21 cellular contexts compared by ENCODE assay signal in the genomic region with DNA sequence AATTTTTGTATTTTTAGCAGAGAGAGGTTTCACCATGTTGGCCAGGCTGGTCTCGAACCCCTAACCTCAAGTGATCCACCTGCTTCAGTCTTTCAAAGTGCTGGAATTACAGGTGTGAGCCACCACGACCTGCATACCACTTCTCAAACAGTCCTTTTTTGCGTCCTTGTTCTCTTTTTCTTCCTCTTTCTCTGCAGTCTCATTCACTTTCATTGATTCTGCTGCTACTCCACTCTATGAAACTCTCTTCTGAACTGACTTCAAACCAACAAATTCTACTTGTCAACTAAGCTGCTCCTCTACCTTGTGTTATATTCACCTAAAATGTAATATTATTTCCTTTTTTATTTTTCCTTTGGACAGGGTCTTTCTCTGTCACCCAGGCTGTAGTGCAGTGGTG. TPM values are rescaled to one million over a fixed set of nuclear protein-coding genes. Genes with fewer than 3 reads are reported as not detected.
DNase-seq lines count a peak whose midpoint lies in the region; ATAC-seq and TF ChIP-seq lines count a peak whose summit lies in the region.
"Had no signal": no experiment of that assay in that cellular context is flagged by ENCODE, and none has a peak within 500 bp of the region (broad histone marks: within the 10 kb centered on the region; RNA-seq: fewer than 3 reads in every experiment).

No MANE protein-coding gene starts in this region.

- H3K36me3 ChIP-seq in CD4-positive, alpha-beta memory T cell (ENCODE audit: insufficient read depth, low read length), result peaks cover 9% of the 10 kb centered on the region
- peaks cover 91% of the 10 kb centered on the region for H3K36me3 ChIP-seq in upper lobe of right lung
- peaks cover 0 to 46% of the 10 kb centered on the region in 2 donors for H3K36me3 ChIP-seq in adrenal gland (replicated peaks in 1 of 2)
- H3K36me3 ChIP-seq: uterus had no signal

- intact Hi-C loops in CD14-positive monocyte (cut with micrococcal nuclease) (no loop called here), upper lobe of right lung (cut with DNase I) (no loop called here), adrenal gland (cut with DNase I) (loop anchor here in 1 of 2 donors (10.0 kb wide), 1 partner anchor 133 kb away; no protein-coding TSS in a partner anchor)
- intact Hi-C loops in CD4-positive, alpha-beta memory T cell (cut with micrococcal nuclease), result no loop called here

- no peak for TF ChIP-seq CTCF in CD14-positive monocyte (IDR thresholded peaks at IDR 0.05)
- no peak for TF ChIP-seq CTCF in mesothelial cell of epicardium (IDR thresholded peaks at IDR 0.05; ENCODE audit: unreplicated experiment)
- TF ChIP-seq CTCF in upper lobe of right lung (IDR thresholded peaks at IDR 0.05), result no peak
- TF ChIP-seq CTCF in adrenal gland (IDR thresholded peaks at IDR 0.05), result no peak

- no peak overlapping the region for H3K27ac ChIP-seq in CD4-positive, alpha-beta memory T cell (ENCODE audit: low read depth, low read length)
- no peak overlapping the region for H3K27ac ChIP-seq in upper lobe of right lung
- H3K27ac ChIP-seq in adrenal gland, result no peak overlapping the region
- H3K27ac ChIP-seq: BLaER1, PC-9, uterus had no signal

- TF ChIP-seq POLR2A in adrenal gland (IDR thresholded peaks at IDR 0.05), result no peak

- H3K4me3 Mint-ChIP-seq in CD14-positive monocyte (no peak overlapping the region), mesothelial cell of epicardium (no peak overlapping the region)
- peak overlapping the region in 4 of 8 donors; percentile 21 to 69 (median 34) for H3K4me3 Mint-ChIP-seq in CD4-positive, alpha-beta memory T cell
- no peak overlapping the region for H3K4me3 Mint-ChIP-seq in activated T-helper 17 cell treated with anti-CD3 and anti-CD28 coated beads, Interleukin-2, amount 50 U/mL, for 72 hours

- 76 to 87% (median 81%) methylated on average over 3 of the region's 3 CpGs for WGBS in adrenal gland, 4 donors

- ATAC-seq in activated T-helper 17 cell treated with anti-CD3 and anti-CD28 coated beads, Interleukin-2, amount 50 U/mL, for 72 hours (replicated peaks), result no peak
- ATAC-seq in upper lobe of right lung (no peak), HG02938 (IDR thresholded peaks at IDR 0.05; ENCODE audit: unreplicated experiment) (no peak)

- H3K27ac Mint-ChIP-seq in CD14-positive monocyte (peak overlapping the region in 6 of 7 donors; percentile 0 to 58 (median 24)), mesothelial cell of epicardium (peak overlapping the region; percentile 32)
- H3K27ac Mint-ChIP-seq in CD4-positive, alpha-beta memory T cell, result peak overlapping the region in 5 of 7 donors; percentile 29 to 80 (median 48)
- H3K27ac Mint-ChIP-seq in activated T-helper 17 cell treated with anti-CD3 and anti-CD28 coated beads, Interleukin-2, amount 50 U/mL, for 72 hours, result peak overlapping the region; percentile 32

- H3K4me3 ChIP-seq in CD4-positive, alpha-beta memory T cell (ENCODE audit: low read length in 2 of 2), result no peak overlapping the region
- no peak overlapping the region for H3K4me3 ChIP-seq in upper lobe of right lung
- H3K4me3 ChIP-seq in adrenal gland, result no peak overlapping the region
- H3K4me3 ChIP-seq: BLaER1, PC-9, uterus had no signal

- H3K36me3 Mint-ChIP-seq in CD14-positive monocyte (peaks cover 56 to 85% of the 10 kb centered on the region in 2 donors), mesothelial cell of epicardium (peaks cover 38% of the 10 kb centered on the region)
- peaks cover 31 to 55% of the 10 kb centered on the region in 2 donors for H3K36me3 Mint-ChIP-seq in CD4-positive, alpha-beta memory T cell
- peaks cover 98% of the 10 kb centered on the region for H3K36me3 Mint-ChIP-seq in activated T-helper 17 cell treated with anti-CD3 and anti-CD28 coated beads, Interleukin-2, amount 50 U/mL, for 72 hours (ENCODE audit: low read depth)

- no peaks in the 10 kb centered on the region for H3K27me3 ChIP-seq in CD4-positive, alpha-beta memory T cell (ENCODE audit: insufficient read depth, low read length)
- no peaks in the 10 kb centered on the region for H3K27me3 ChIP-seq in upper lobe of right lung
- no peaks in the 10 kb centered on the region for H3K27me3 ChIP-seq in adrenal gland
- H3K27me3 ChIP-seq: BLaER1, uterus had no signal

- DNase-seq in CD14-positive monocyte (ENCODE audit: low spot score) (no peak), mesothelial cell of epicardium (ENCODE audit: low spot score in 2 of 2, unreplicated experiment in 2 of 2) (no peak), NCI-H82 (lab: John Stamatoyannopoulos, UW) (no peak), upper lobe of right lung (no peak), adrenal gland (no peak)
- no peak for DNase-seq in CD4-positive, alpha-beta memory T cell
- DNase-seq: activated CD4-positive, alpha-beta T cell treated with anti-CD3 and anti-CD28 coated beads, Interleukin-2, amount 50 U/mL, for 48 hours; activated CD8-positive, alpha-beta memory T cell treated with anti-CD3 and anti-CD28 coated beads, Interleukin-2, amount 50 U/mL, for 48 hours; activated naive CD4-positive, alpha-beta T cell; amygdala; effector CD8-positive, alpha-beta T cell; left cardiac atrium; NCI-H1694 treated with DMSO at 0.1 percent for 48 hours; NCI-H524 treated with DMSO at 0.1 percent for 48 hours; PC-9; Right ventricle myocardium superior; stimulated activated naive CD4-positive, alpha-beta T cell treated with Interleukin-2 at 50 U/mL for 16 hours; uterus had no signal

- H3K4me1 ChIP-seq in CD4-positive, alpha-beta memory T cell (ENCODE audit: insufficient read depth, low read length), result peaks cover 55% of the 10 kb centered on the region
- H3K4me1 ChIP-seq in upper lobe of right lung, result peaks cover 23% of the 10 kb centered on the region
- peaks cover 16 to 64% of the 10 kb centered on the region in 2 donors for H3K4me1 ChIP-seq in adrenal gland (replicated peaks in 1 of 2)

- H3K27me3 Mint-ChIP-seq in CD14-positive monocyte (ENCODE audit: low read depth in 3 of 3), result peaks cover 0 to 2% (median 2%) of the 10 kb centered on the region in 3 donors
- no peaks in the 10 kb centered on the region for H3K27me3 Mint-ChIP-seq in CD4-positive, alpha-beta memory T cell
- no peaks in the 10 kb centered on the region for H3K27me3 Mint-ChIP-seq in activated T-helper 17 cell treated with anti-CD3 and anti-CD28 coated beads, Interleukin-2, amount 50 U/mL, for 72 hours
- H3K27me3 Mint-ChIP-seq in mesothelial cell of epicardium (ENCODE audit: low read depth), result no peaks in the 10 kb centered on the region

- no peaks in the 10 kb centered on the region for H3K9me3 ChIP-seq in CD4-positive, alpha-beta memory T cell (ENCODE audit: control insufficient read depth in 1 of 2, low read length in 2 of 2)
- H3K9me3 ChIP-seq in upper lobe of right lung (no peaks in the 10 kb centered on the region), adrenal gland (replicated peaks in 1 of 3) (no peaks in the 10 kb centered on the region)
- H3K9me3 ChIP-seq: BLaER1, uterus had no signal

- CTCF ChIA-PET in CD4-positive, alpha-beta memory T cell (lab: Charles Lee; ENCODE audit: partially characterized antibody), result interaction anchor here (1.1 to 1.9 kb wide), 3 partner anchors 31 to 70 kb away, joined by 3 to 6 read pairs (median 5); no protein-coding TSS in a partner anchor

- H3K9me3 Mint-ChIP-seq in CD14-positive monocyte, result no peaks in the 10 kb centered on the region
- no peaks in the 10 kb centered on the region for H3K9me3 Mint-ChIP-seq in CD4-positive, alpha-beta memory T cell
- no peaks in the 10 kb centered on the region for H3K9me3 Mint-ChIP-seq in activated T-helper 17 cell treated with anti-CD3 and anti-CD28 coated beads, Interleukin-2, amount 50 U/mL, for 72 hours
- H3K9me3 Mint-ChIP-seq in mesothelial cell of epicardium, result no peaks in the 10 kb centered on the region

- POLR2A ChIA-PET in CD4-positive, alpha-beta memory T cell (lab: Charles Lee; ENCODE audit: partially characterized antibody), result no interaction called here

- peaks cover 38% of the 10 kb centered on the region for H3K4me1 Mint-ChIP-seq in CD14-positive monocyte
- peaks cover 33 to 55% (median 41%) of the 10 kb centered on the region in 4 donors for H3K4me1 Mint-ChIP-seq in CD4-positive, alpha-beta memory T cell
- H3K4me1 Mint-ChIP-seq in activated T-helper 17 cell treated with anti-CD3 and anti-CD28 coated beads, Interleukin-2, amount 50 U/mL, for 72 hours, result peaks cover 26% of the 10 kb centered on the region
- H3K4me1 Mint-ChIP-seq in mesothelial cell of epicardium, result peaks cover 19% of the 10 kb centered on the region

RNA-seq across cellular contexts. Expression of gene NSD1, which starts 7.9 kb away (rescaled TPM):
- 10 to 100 TPM; 19.0 to 31.9 TPM for polyA plus RNA-seq in CD14-positive monocyte
- total RNA-seq in CD4-positive, alpha-beta memory T cell, result 100 to 1,000 TPM; 116 to 122 TPM
- polyA plus RNA-seq in CD4-positive, alpha-beta memory T cell, result 10 to 100 TPM; 14.3 to 64.2 TPM
- total RNA-seq in activated T-helper 17 cell treated with anti-CD3 and anti-CD28 coated beads, Interleukin-2, amount 50 U/mL, for 72 hours, result 10 to 100 TPM; 66.7 to 86.1 TPM
- total RNA-seq in mesothelial cell of epicardium, result 153 to 164 TPM (median 161 TPM) in 3 replicates
- total RNA-seq in upper lobe of right lung, result 67.7 TPM
- total RNA-seq in adrenal gland, result 10 to 100 TPM; 21.3 to 64.8 (median 48.8) TPM
- 10 to 100 TPM in 2 of 3 donors, 1 to 10 TPM in 1; 6.4 to 22.9 (median 10.2) TPM for polyA plus RNA-seq in adrenal gland

RNA-seq across cellular contexts. Expression of gene FGFR4, which starts 54.8 kb away (rescaled TPM):
- polyA plus RNA-seq in CD14-positive monocyte (not detected), adrenal gland (10 to 100 TPM; 12.3 to 14.6 (median 12.5) TPM)
- total RNA-seq in CD4-positive, alpha-beta memory T cell, result 1 to 10 TPM; 2.2 to 3.0 TPM
- polyA plus RNA-seq in CD4-positive, alpha-beta memory T cell, result not detected
- 1 to 10 TPM; 1.7 to 2.4 TPM for total RNA-seq in activated T-helper 17 cell treated with anti-CD3 and anti-CD28 coated beads, Interleukin-2, amount 50 U/mL, for 72 hours
- total RNA-seq in mesothelial cell of epicardium (4.7 to 8.0 TPM (median 5.9 TPM) in 3 replicates), upper lobe of right lung (109 TPM), adrenal gland (10 to 100 TPM; 16.3 to 89.5 (median 29.9) TPM)
